ENCODE assay signal across 16 cellular contexts in genomic region chr1:80656628-80657019, GRCh38.
DNase-seq lines count a peak whose midpoint lies in the region; ATAC-seq, FAIRE-seq and TF ChIP-seq lines count a peak whose summit lies in the region.
"Had no signal": no experiment of that assay in that cellular context is flagged by ENCODE, and none has a peak within 500 bp of the region (broad histone marks: within the 10 kb centered on the region; RNA-seq: fewer than 3 reads in every experiment).

No MANE protein-coding gene starts in this region.

- H3K36me3 ChIP-seq in HUES48 (ENCODE audit: control insufficient read depth, insufficient read depth, low read length): no peaks in the 10 kb centered on the region
- H3K36me3 ChIP-seq in fibroblast of lung (ENCODE audit: control insufficient read depth, insufficient read depth, low read length): no peaks in the 10 kb centered on the region

- peaks cover 37% of the 10 kb centered on the region for H3K4me1 ChIP-seq in HUES48 (ENCODE audit: control insufficient read depth, insufficient read depth, low read length)
- H3K4me1 ChIP-seq in fibroblast of lung (ENCODE audit: control insufficient read depth, extremely low read depth, insufficient read depth, low read length): no peaks in the 10 kb centered on the region

- FAIRE-seq in GM19239 (lab: Jason Lieb, UNC): no peak
- FAIRE-seq: D721Med had no signal

- H3K9me3 ChIP-seq in HUES48 (ENCODE audit: control insufficient read depth, insufficient read depth, low read length) (no peaks in the 10 kb centered on the region), fibroblast of lung (ENCODE audit: control insufficient read depth, insufficient read depth, low read depth, low read length) (no peaks in the 10 kb centered on the region)

- no peak overlapping the region for H3K4me3 ChIP-seq in HUES48 (ENCODE audit: low read depth, low read length)
- no peak overlapping the region for H3K4me3 ChIP-seq in fibroblast of lung (replicated peaks in 1 of 4; ENCODE audit: control extremely low read depth in 1 of 4, insufficient read depth in 1 of 4, low read depth in 3 of 4, low read length in 4 of 4)

- ATAC-seq in HG02610 (IDR thresholded peaks at IDR 0.05; ENCODE audit: unreplicated experiment): peak; percentile 77
- no peak for ATAC-seq in GM18870 (IDR thresholded peaks at IDR 0.05; ENCODE audit: unreplicated experiment)
- ATAC-seq: naive thymus-derived CD4-positive, alpha-beta T cell had no signal

- no peak overlapping the region for H3K9ac ChIP-seq in HUES48 (ENCODE audit: low read depth, low read length)
- H3K9ac ChIP-seq in fibroblast of lung (ENCODE audit: insufficient read depth, low read length): no peak overlapping the region

- DNase-seq in DMS53 (lab: John Stamatoyannopoulos, UW): peak; percentile 88
- DNase-seq in fibroblast of lung (ENCODE audit: low read depth in 2 of 2): peak; percentile 14 to 38
- DNase-seq in GM19239 (ENCODE audit: insufficient read length, low spot score): no peak
- no peak for DNase-seq in C1 segment of cervical spinal cord (lab: John Stamatoyannopoulos, UW)
- no peak for DNase-seq in NCI-H526 (lab: John Stamatoyannopoulos, UW)
- DNase-seq: activated CD4-positive, alpha-beta T cell treated with anti-CD3 and anti-CD28 coated beads, Interleukin-2, amount 10 ng/mL, durations not matched to agents 7 days and 5 days; aorta; head of caudate nucleus; HFFc6; naive thymus-derived CD4-positive, alpha-beta T cell; NCI-H2227 treated with DMSO at 0.1 percent for 48 hours; stimulated activated naive CD4-positive, alpha-beta T cell treated with Interleukin-2 at 50 U/mL for 16 hours had no signal

- H3K27me3 ChIP-seq in HUES48 (ENCODE audit: control insufficient read depth, insufficient read depth, low read length) (no peaks in the 10 kb centered on the region), fibroblast of lung (ENCODE audit: control insufficient read depth, insufficient read depth, low read length) (no peaks in the 10 kb centered on the region)

- no peak overlapping the region for H2AFZ ChIP-seq in fibroblast of lung (ENCODE audit: low read length)

- no peaks in the 10 kb centered on the region for H3K79me2 ChIP-seq in fibroblast of lung (ENCODE audit: control insufficient read depth, insufficient read depth, low read length)

- no peak overlapping the region for H3K4me2 ChIP-seq in fibroblast of lung (ENCODE audit: extremely low read depth, insufficient read depth, low read length)

- TF ChIP-seq CTCF in fibroblast of lung (conservative IDR thresholded peaks at IDR 0.05 in 1 of 2, IDR thresholded peaks at IDR 0.05 in 1 of 2; ENCODE audit: low read depth in 1 of 2, low read length in 2 of 2): no peak

- H3K27ac ChIP-seq in HUES48 (ENCODE audit: low read depth, low read length) (peak overlapping the region; percentile 78), fibroblast of lung (ENCODE audit: insufficient read depth, low read length) (no peak overlapping the region)

- no peaks in the 10 kb centered on the region for H4K20me1 ChIP-seq in fibroblast of lung (ENCODE audit: control insufficient read depth, extremely low read depth, insufficient read depth, low read length)

Comparison
In these comparisons a context has a peak if more than half of its experiments do, and no peak if none do; other contexts are left out.
1. DNase-seq: peak in DMS53 (single experiment) and fibroblast of lung (2 of 2); none in GM19239 (single experiment), C1 segment of cervical spinal cord (0 of 14) and NCI-H526 (0 of 2).